In genomic region chr4:13160906-13161305, GRCh38 we compare ENCODE assay signal across 1 cellular context.
TF ChIP-seq lines count a peak whose summit lies in the region.

No MANE protein-coding gene starts in this region.

TF ChIP-seq in WTC11, 78 proteins besides CTCF, POLR2A, EP300 and RAD21 (continued from another document):
- TF ChIP-seq ZBTB43 (CRISPR knock-in tag; IDR thresholded peaks at IDR 0.05) = no peak
- TF ChIP-seq ATF3 (CRISPR knock-in tag; conservative IDR thresholded peaks at IDR 0.05) = no peak
